Comparison of ENCODE assay signal across 13 cellular contexts in the genomic region with DNA sequence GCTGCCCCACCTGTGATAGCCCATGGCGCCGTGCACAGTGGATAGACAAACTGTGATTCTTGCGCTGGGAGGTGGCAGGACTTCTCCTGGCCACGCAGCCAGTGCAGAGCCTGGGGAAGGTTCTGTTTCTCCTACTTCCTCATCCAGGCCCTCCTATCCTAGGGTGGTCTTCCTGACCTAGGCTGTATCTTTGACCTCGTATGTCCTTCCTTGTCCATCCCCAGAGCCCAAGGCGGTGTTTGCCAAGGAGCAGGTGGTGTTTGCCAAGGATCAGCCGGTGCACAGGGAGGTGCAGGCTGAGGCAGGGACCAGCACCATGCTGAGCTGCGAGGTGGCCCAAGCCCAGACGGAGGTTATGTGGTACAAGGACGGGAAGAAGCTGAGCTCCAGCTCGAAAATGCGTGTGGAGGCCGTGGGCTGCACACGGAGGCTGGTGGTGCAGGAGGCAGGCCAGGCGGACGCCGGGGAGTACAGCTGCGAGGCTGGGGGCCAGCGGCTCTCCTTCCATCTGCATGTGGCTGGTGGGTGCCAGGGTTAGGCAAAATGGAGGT.
"Had no signal": no experiment of that assay in that cellular context is flagged by ENCODE, and none has a peak within 500 bp of the region (broad histone marks: within the 10 kb centered on the region; RNA-seq: fewer than 3 reads in every experiment).

No MANE protein-coding gene starts in this region.

- H3K27ac ChIP-seq: tibial nerve, WERI-Rb-1 had no signal

- H3K9me3 Mint-ChIP-seq: activated naive CD8-positive, alpha-beta T cell treated with anti-CD3 and anti-CD28 coated beads for 36 hours; activated T-cell treated with anti-CD3 and anti-CD28 coated beads, Interleukin-2, amount 50 U/mL, for 24 hours; brain had no signal

- DNase-seq: activated CD4-positive, alpha-beta T cell treated with anti-CD3 and anti-CD28 coated beads, Interleukin-2, amount 50 U/mL, for 48 hours; activated naive CD8-positive, alpha-beta T cell treated with anti-CD3 and anti-CD28 coated beads for 36 hours; activated T-cell treated with anti-CD3 and anti-CD28 coated beads, Interleukin-2, amount 50 U/mL, for 24 hours; cerebellar nuclear complex; hippocampal formation; stimulated activated CD4-positive, alpha-beta T cell treated with anti-CD3 and anti-CD28 coated beads, Interleukin-4, amount 100 ng/mL, for 4 hours; stimulated activated CD8-positive, alpha-beta memory T cell treated with anti-CD3 and anti-CD28 coated beads, Interleukin-4, amount 100 ng/mL, for 48 hours; stimulated activated naive CD4-positive, alpha-beta T cell treated with Interleukin-2 at 50 U/mL for 16 hours; T-helper 17 cell; WERI-Rb-1 had no signal

- H3K9me3 ChIP-seq: tibial nerve had no signal

- H3K36me3 ChIP-seq: WERI-Rb-1 had no signal

- H3K36me3 Mint-ChIP-seq: activated naive CD8-positive, alpha-beta T cell treated with anti-CD3 and anti-CD28 coated beads for 36 hours had no signal

- ATAC-seq: T-helper 17 cell had no signal

- H3K27me3 ChIP-seq: tibial nerve had no signal

- H3K27ac Mint-ChIP-seq: activated naive CD8-positive, alpha-beta T cell treated with anti-CD3 and anti-CD28 coated beads for 36 hours; activated T-cell treated with anti-CD3 and anti-CD28 coated beads, Interleukin-2, amount 50 U/mL, for 24 hours; T-helper 17 cell had no signal

- H3K4me3 ChIP-seq: smooth muscle cell, tibial nerve had no signal

- H3K4me3 Mint-ChIP-seq: activated naive CD8-positive, alpha-beta T cell treated with anti-CD3 and anti-CD28 coated beads for 36 hours; activated T-cell treated with anti-CD3 and anti-CD28 coated beads, Interleukin-2, amount 50 U/mL, for 24 hours; brain; T-helper 17 cell had no signal

- H3K27me3 Mint-ChIP-seq: activated naive CD8-positive, alpha-beta T cell treated with anti-CD3 and anti-CD28 coated beads for 36 hours; activated T-cell treated with anti-CD3 and anti-CD28 coated beads, Interleukin-2, amount 50 U/mL, for 24 hours; brain; T-helper 17 cell had no signal
